9 cellular contexts compared by ENCODE assay signal in genomic region chr10:65358565-65358964, GRCh38.
DNase-seq lines count a peak whose midpoint lies in the region; ATAC-seq, FAIRE-seq and TF ChIP-seq lines count a peak whose summit lies in the region.
"Had no signal": no experiment of that assay in that cellular context is flagged by ENCODE, and none has a peak within 500 bp of the region (broad histone marks: within the 10 kb centered on the region; RNA-seq: fewer than 3 reads in every experiment).

No MANE protein-coding gene starts in this region.

- H3K4me3 ChIP-seq in MM.1S (ENCODE audit: low read length) (no peak overlapping the region), mesenchymal stem cell (ENCODE audit: insufficient read depth in 1 of 2, low read depth in 1 of 2, low read length in 2 of 2) (no peak overlapping the region), kidney (ENCODE audit: low read length in 2 of 2) (no peak overlapping the region)

- H2BK12ac ChIP-seq in mesenchymal stem cell (ENCODE audit: low read length in 2 of 2), result no peak overlapping the region

- no peaks in the 10 kb centered on the region for H3K36me3 ChIP-seq in MM.1S (replicated peaks; ENCODE audit: insufficient read depth, low read length)
- H3K36me3 ChIP-seq in mesenchymal stem cell (ENCODE audit: control insufficient read depth in 1 of 2, insufficient read depth in 2 of 2, low read depth in 1 of 2, low read length in 2 of 2), result no peaks in the 10 kb centered on the region
- H3K36me3 ChIP-seq in kidney (ENCODE audit: control insufficient read depth in 1 of 2, insufficient read depth in 2 of 2, low read length in 2 of 2), result no peaks in the 10 kb centered on the region

- peak; percentile 26 for DNase-seq in ELF-1 (ENCODE audit: low read depth, low spot score)
- peak; percentile 43 for DNase-seq in MM.1S
- peak; percentile 41 for DNase-seq in cerebellar cortex (ENCODE audit: low spot score)
- peak; percentile 40 for DNase-seq in mesenchymal stem cell
- DNase-seq in kidney, result no peak
- DNase-seq in T-helper 1 cell, result no peak
- no peak for DNase-seq in ecto neural progenitor cell (ENCODE audit: low spot score)
- DNase-seq: cortex of kidney had no signal

- H3K4me2 ChIP-seq in MM.1S (ENCODE audit: low read depth, low read length) (no peak overlapping the region), mesenchymal stem cell (ENCODE audit: low read length, poor library complexity, severe bottlenecking) (no peak overlapping the region)

- H3K9ac ChIP-seq in MM.1S (ENCODE audit: low read length) (no peak overlapping the region), mesenchymal stem cell (ENCODE audit: low read length) (no peak overlapping the region), kidney (ENCODE audit: low read length in 2 of 2) (no peak overlapping the region)

- no peak overlapping the region for H2BK5ac ChIP-seq in mesenchymal stem cell (ENCODE audit: low read depth, low read length, poor library complexity, severe bottlenecking)

- ATAC-seq in HG03159 (IDR thresholded peaks at IDR 0.05; ENCODE audit: unreplicated experiment), result no peak

- H3K9me2 ChIP-seq in MM.1S (replicated peaks; ENCODE audit: insufficient read depth, low read length), result no peaks in the 10 kb centered on the region

- H2BK15ac ChIP-seq in mesenchymal stem cell (ENCODE audit: low read depth, poor library complexity, severe bottlenecking), result no peak overlapping the region

- H4K20me1 ChIP-seq in MM.1S (ENCODE audit: insufficient read depth, low read length), result no peaks in the 10 kb centered on the region

- H2BK120ac ChIP-seq in mesenchymal stem cell (ENCODE audit: low read depth, low read length), result no peak overlapping the region

- H3K18ac ChIP-seq in mesenchymal stem cell (ENCODE audit: low read depth in 1 of 2, low read length in 2 of 2), result no peak overlapping the region

- no peak overlapping the region for H2AFZ ChIP-seq in MM.1S (ENCODE audit: low read length)
- H2AFZ ChIP-seq in mesenchymal stem cell (ENCODE audit: low read depth, low read length), result no peak overlapping the region

- no peaks in the 10 kb centered on the region for H3K9me3 ChIP-seq in MM.1S (replicated peaks; ENCODE audit: insufficient read depth, low read length)
- H3K9me3 ChIP-seq in mesenchymal stem cell (ENCODE audit: control insufficient read depth, low read length), result no peaks in the 10 kb centered on the region
- no peaks in the 10 kb centered on the region for H3K9me3 ChIP-seq in kidney (ENCODE audit: control insufficient read depth in 1 of 2, low read length in 2 of 2)

- no peaks in the 10 kb centered on the region for H3K79me1 ChIP-seq in mesenchymal stem cell (replicated peaks; ENCODE audit: low read length, poor library complexity, severe bottlenecking)

- no peaks in the 10 kb centered on the region for H3F3A ChIP-seq in MM.1S (ENCODE audit: insufficient read depth, low read length)

- no CpG with 5 or more reads among the region's 1 CpG for WGBS in mesenchymal stem cell

- H4K91ac ChIP-seq in mesenchymal stem cell (ENCODE audit: low read length), result no peak overlapping the region

- H4K8ac ChIP-seq in mesenchymal stem cell (ENCODE audit: low read length), result no peak overlapping the region

- H3K79me2 ChIP-seq in MM.1S (ENCODE audit: low read length), result no peaks in the 10 kb centered on the region

- TF ChIP-seq CTCF in MM.1S (IDR thresholded peaks at IDR 0.05; ENCODE audit: low read length), result peak; percentile 56
- no peak for TF ChIP-seq CTCF in kidney (IDR thresholded peaks at IDR 0.05; ENCODE audit: borderline replicate concordance, extremely low read depth, insufficient read depth)

- no peak overlapping the region for H3K4ac ChIP-seq in mesenchymal stem cell (ENCODE audit: low read depth in 1 of 2, low read length in 2 of 2)

- intact Hi-C loops in kidney (cut with DNase I), result no loop called here

- H3K27ac ChIP-seq in MM.1S (ENCODE audit: low read length) (no peak overlapping the region), mesenchymal stem cell (ENCODE audit: low read length, poor library complexity, severe bottlenecking) (no peak overlapping the region), kidney (ENCODE audit: low read depth in 2 of 2, low read length in 2 of 2) (no peak overlapping the region)

- no peak for FAIRE-seq in kidney (lab: Jason Lieb, UNC)

- H3K4me1 ChIP-seq in MM.1S (ENCODE audit: low read length) (no peaks in the 10 kb centered on the region), mesenchymal stem cell (ENCODE audit: control insufficient read depth, insufficient read depth, low read depth, low read length) (no peaks in the 10 kb centered on the region), kidney (ENCODE audit: control insufficient read depth in 1 of 2, insufficient read depth in 1 of 2, low read depth in 1 of 2, low read length in 2 of 2) (no peaks in the 10 kb centered on the region)

- no peak overlapping the region for H3K23ac ChIP-seq in mesenchymal stem cell (ENCODE audit: low read length in 2 of 2)

- H3K27me3 ChIP-seq in MM.1S (replicated peaks; ENCODE audit: insufficient read depth, low read length) (no peaks in the 10 kb centered on the region), mesenchymal stem cell (ENCODE audit: control insufficient read depth in 1 of 2, insufficient read depth in 1 of 2, low read length in 2 of 2) (no peaks in the 10 kb centered on the region)

- no peak overlapping the region for H3K14ac ChIP-seq in mesenchymal stem cell (ENCODE audit: low read length in 2 of 2)

- H2AK5ac ChIP-seq in mesenchymal stem cell (ENCODE audit: low read length, severe bottlenecking), result no peak overlapping the region

Comparison
In these comparisons a context has a peak if more than half of its experiments do, and no peak if none do; other contexts are left out.
1. DNase-seq: peak in ELF-1 (single experiment), MM.1S (single experiment), cerebellar cortex (single experiment) and mesenchymal stem cell (single experiment); none in kidney (single experiment), T-helper 1 cell (0 of 5) and ecto neural progenitor cell (single experiment).